Comparison of ENCODE assay signal across 8 cellular contexts in genomic region chr5:95284512-95285405, GRCh38. TPM values are rescaled to one million over a fixed set of nuclear protein-coding genes. Genes with fewer than 3 reads are reported as not detected.
DNase-seq lines count a peak whose midpoint lies in the region; ATAC-seq and TF ChIP-seq lines count a peak whose summit lies in the region.

TSS of gene MCTP1 (minus strand) at chr5:95285094.

- no peak for ATAC-seq in CD4-positive, CD25-positive, alpha-beta regulatory T cell (ENCODE audit: low read depth in 2 of 2)
- ATAC-seq in GM19351 (IDR thresholded peaks at IDR 0.05; ENCODE audit: unreplicated experiment), result peak; percentile 32
- peak; percentile 25 for ATAC-seq in T-helper 17 cell

- H3K4me3 ChIP-seq in CD4-positive, CD25-positive, alpha-beta regulatory T cell (ENCODE audit: low read depth, low read length), result no peak within 1 kb of the TSS

- H3K27me3 ChIP-seq in CD4-positive, CD25-positive, alpha-beta regulatory T cell (ENCODE audit: control insufficient read depth, insufficient read depth, low read length), result peaks cover 41% of the 10 kb centered on the region

- peaks cover 68% of the 10 kb centered on the region for H3K27me3 Mint-ChIP-seq in CD4-positive, CD25-positive, alpha-beta regulatory T cell
- H3K27me3 Mint-ChIP-seq in T-helper 17 cell, result peaks cover 58% of the 10 kb centered on the region
- H3K27me3 Mint-ChIP-seq in mesothelial cell of epicardium (ENCODE audit: low read depth), result peaks cover 67% of the 10 kb centered on the region
- peaks cover 67% of the 10 kb centered on the region for H3K27me3 Mint-ChIP-seq in type B pancreatic cell

- DNase-seq in CD4-positive, CD25-positive, alpha-beta regulatory T cell, result peak in 1 of 3 donors; percentile 2
- DNase-seq in HT1080 (ENCODE audit: low read depth) (peak; percentile 47), T-helper 17 cell (no peak), mesothelial cell of epicardium (ENCODE audit: low spot score in 2 of 2, unreplicated experiment in 2 of 2) (peak; percentile 35 to 60), type B pancreatic cell (ENCODE audit: extremely low spot score, unreplicated experiment) (no peak), COLO829 (ENCODE audit: low spot score) (no peak)

- no peak within 1 kb of the TSS for H3K27ac ChIP-seq in CD4-positive, CD25-positive, alpha-beta regulatory T cell (ENCODE audit: insufficient read depth, low read length, poor library complexity, severe bottlenecking)

- H3K4me3 Mint-ChIP-seq in CD4-positive, CD25-positive, alpha-beta regulatory T cell, result peak within 1 kb of the TSS in 3 of 4 donors; percentile 57 to 74 (median 70)
- H3K4me3 Mint-ChIP-seq in T-helper 17 cell (peak within 1 kb of the TSS; percentile 86), mesothelial cell of epicardium (peak within 1 kb of the TSS; percentile 77), type B pancreatic cell (peak within 1 kb of the TSS; percentile 93)

- in situ Hi-C loops in endometrial microvascular endothelial cells (cut with HindIII; ENCODE audit: inconsistent ontology term, low pct_unique_long_range_greater_than_20kb, low sequenced_read_pairs), result no loop called here

- no peaks in the 10 kb centered on the region for H3K36me3 ChIP-seq in CD4-positive, CD25-positive, alpha-beta regulatory T cell (ENCODE audit: control insufficient read depth, insufficient read depth, low read length)

- H3K9me3 ChIP-seq in CD4-positive, CD25-positive, alpha-beta regulatory T cell (ENCODE audit: control insufficient read depth in 2 of 2, low read length in 2 of 2), result no peaks in the 10 kb centered on the region
- no peaks in the 10 kb centered on the region for H3K9me3 ChIP-seq in T-helper 17 cell (ENCODE audit: control insufficient read depth, low read length, poor library complexity, severe bottlenecking)

- peaks cover 13% of the 10 kb centered on the region for H3K4me1 ChIP-seq in CD4-positive, CD25-positive, alpha-beta regulatory T cell (ENCODE audit: control insufficient read depth, insufficient read depth, low read length, poor library complexity, severe bottlenecking)

- H3K36me3 Mint-ChIP-seq in CD4-positive, CD25-positive, alpha-beta regulatory T cell, result no peaks in the 10 kb centered on the region
- H3K36me3 Mint-ChIP-seq in T-helper 17 cell (ENCODE audit: low read depth) (peaks cover 3% of the 10 kb centered on the region), mesothelial cell of epicardium (no peaks in the 10 kb centered on the region), type B pancreatic cell (no peaks in the 10 kb centered on the region)

- H3K4me1 Mint-ChIP-seq in CD4-positive, CD25-positive, alpha-beta regulatory T cell, result peaks cover 0 to 11% (median 4%) of the 10 kb centered on the region in 4 donors
- H3K4me1 Mint-ChIP-seq in T-helper 17 cell (peaks cover 6% of the 10 kb centered on the region), mesothelial cell of epicardium (peaks cover 29% of the 10 kb centered on the region), type B pancreatic cell (ENCODE audit: unreplicated experiment) (peaks cover 14% of the 10 kb centered on the region)

- no peak within 1 kb of the TSS for H3K27ac Mint-ChIP-seq in CD4-positive, CD25-positive, alpha-beta regulatory T cell
- H3K27ac Mint-ChIP-seq in T-helper 17 cell (peak within 1 kb of the TSS; percentile 19), mesothelial cell of epicardium (peak within 1 kb of the TSS; percentile 69), type B pancreatic cell (peak within 1 kb of the TSS; percentile 85)

- TF ChIP-seq CTCF in mesothelial cell of epicardium (IDR thresholded peaks at IDR 0.05; ENCODE audit: unreplicated experiment) (no peak), type B pancreatic cell (conservative IDR thresholded peaks at IDR 0.05) (no peak)

- peaks cover 0 to 3% (median 0%) of the 10 kb centered on the region in 7 donors for H3K9me3 Mint-ChIP-seq in CD4-positive, CD25-positive, alpha-beta regulatory T cell
- H3K9me3 Mint-ChIP-seq in mesothelial cell of epicardium (no peaks in the 10 kb centered on the region), type B pancreatic cell (no peaks in the 10 kb centered on the region)

RNA-seq across cellular contexts. Expression of gene MCTP1, which starts in this region (rescaled TPM):
- 2.9 TPM for total RNA-seq in CD4-positive, CD25-positive, alpha-beta regulatory T cell
- under 1 TPM; 0.24 to 0.83 (median 0.54) TPM for polyA plus RNA-seq in CD4-positive, CD25-positive, alpha-beta regulatory T cell
- total RNA-seq in HT1080 (2014; rRNA removed; shearing (Covaris generic)), result 11.0 and 13.9 TPM in 2 replicates
- polyA plus RNA-seq in HT1080 (2015; cell fraction: cytosol; rRNA removed), result 6.1 and 6.8 TPM in 2 replicates
- 10.4 and 13.3 TPM in 2 replicates for polyA plus RNA-seq in HT1080 (2015; cell fraction: nucleus; rRNA removed)
- total RNA-seq in T-helper 17 cell, result 10 to 100 TPM in 1 of 2 donors, 1 to 10 TPM in 1; 2.0 to 14.8 TPM
- 53.8 TPM for total RNA-seq in endometrial microvascular endothelial cells (ENCODE audit: inconsistent ontology term)
- total RNA-seq in mesothelial cell of epicardium, result 7.9 to 10.2 TPM (median 9.1 TPM) in 3 replicates
- 4.6 and 14.8 TPM in 2 replicates for total RNA-seq in type B pancreatic cell (ENCODE audit: low replicate concordance)

Comparison
In these comparisons a context has a peak if more than half of its experiments do, and no peak if none do; other contexts are left out.
1. ATAC-seq: peak in GM19351 (single experiment) and T-helper 17 cell (single experiment); none in CD4-positive, CD25-positive, alpha-beta regulatory T cell (0 of 2).
2. DNase-seq: peak in HT1080 (single experiment) and mesothelial cell of epicardium (2 of 2); none in T-helper 17 cell (0 of 3), type B pancreatic cell (single experiment) and COLO829 (single experiment).
3. H3K27ac Mint-ChIP-seq: peak in T-helper 17 cell (single experiment), mesothelial cell of epicardium (single experiment) and type B pancreatic cell (single experiment); none in CD4-positive, CD25-positive, alpha-beta regulatory T cell (0 of 3).
4. Peak in every context shown above with its lines, with median percentiles within 50 percentile points of each other: H3K4me3 Mint-ChIP-seq.